Comparison of ENCODE assay signal across 1 cellular context in the genomic region with DNA sequence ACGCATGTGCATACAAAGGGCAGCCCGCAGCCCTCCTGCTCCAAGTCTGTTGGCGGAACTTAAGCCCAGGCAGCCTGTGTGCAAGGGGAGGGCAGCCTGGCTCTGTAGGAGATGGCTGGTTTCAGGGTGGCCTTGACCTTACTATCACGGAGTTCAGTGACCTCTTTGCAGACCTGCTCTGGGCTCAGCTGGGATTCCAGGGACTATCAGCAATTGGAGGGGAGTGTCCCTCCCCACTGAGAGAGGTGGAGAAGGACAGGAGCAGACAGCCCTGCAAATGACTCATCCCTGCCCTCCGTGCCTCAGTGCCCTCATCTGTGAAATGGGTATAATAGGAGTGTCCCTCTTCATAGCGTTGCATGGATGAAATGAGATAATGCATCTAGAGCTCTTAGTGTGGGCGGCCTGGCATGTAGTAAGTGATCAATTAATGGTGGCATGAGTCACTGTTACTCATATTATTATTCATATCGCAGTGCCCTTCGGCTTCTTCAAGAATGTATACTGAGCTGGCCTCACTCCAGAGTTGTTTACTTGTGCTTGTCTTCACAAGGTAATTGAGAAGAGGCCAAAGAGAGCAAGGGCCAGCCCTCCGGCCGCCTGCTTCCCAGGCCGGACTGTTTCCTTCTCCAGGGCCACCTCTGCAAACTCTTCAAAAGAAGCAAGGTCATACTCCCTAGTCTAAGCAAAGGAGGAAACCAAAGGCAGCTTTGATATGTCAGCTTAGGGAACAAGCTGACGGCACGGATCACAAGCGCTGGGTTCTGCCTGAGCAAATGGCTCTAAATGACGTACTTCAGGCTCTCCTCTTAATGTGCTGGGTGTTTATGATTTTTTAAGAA.
TF ChIP-seq lines count a peak whose summit lies in the region.

No MANE protein-coding gene starts in this region.

TF ChIP-seq in HepG2, 621 proteins besides CTCF, POLR2A, EP300 and RAD21 (continued from another document and continues in another):
- TF ChIP-seq FOXK1 (CRISPR knock-in tag; IDR thresholded peaks at IDR 0.05; ENCODE audit: borderline replicate concordance, low read depth) (peak; percentile 11; the same call in 1 of the 2 replicates), PPARG (CRISPR knock-in tag; conservative IDR thresholded peaks at IDR 0.05) (0 out of 2 replicates have a peak, but pooled peaks have one; percentile 39), SMARCE1 (IDR thresholded peaks at IDR 0.05; ENCODE audit: borderline replicate concordance) (no peak), ZNF614 (CRISPR knock-in tag; IDR thresholded peaks at IDR 0.05; ENCODE audit: borderline replicate concordance) (0 out of 2 replicates have a peak, but pooled peaks have one; percentile 24), ZSCAN25 (CRISPR knock-in tag; IDR thresholded peaks at IDR 0.05) (peak; percentile 99), LRRFIP1 (CRISPR knock-in tag; conservative IDR thresholded peaks at IDR 0.05) (no peak), PHF8 (CRISPR knock-in tag; IDR thresholded peaks at IDR 0.05) (peak; percentile 10; the same call in 1 of the 2 replicates), ZBTB7B (CRISPR knock-in tag; IDR thresholded peaks at IDR 0.05) (peak; percentile 64), ATF2 (CRISPR knock-in tag; IDR thresholded peaks at IDR 0.05) (no peak), ZNF746 (CRISPR knock-in tag; IDR thresholded peaks at IDR 0.05) (peak; percentile 64; the same call in 1 of the 2 replicates), ZBTB21 (CRISPR knock-in tag; IDR thresholded peaks at IDR 0.05) (no peak), CENPT (CRISPR knock-in tag; IDR thresholded peaks at IDR 0.05; ENCODE audit: low read depth) (no peak), TBL1XR1 (IDR thresholded peaks at IDR 0.05; ENCODE audit: borderline replicate concordance, low read length, partially characterized antibody) (no peak), POGZ (CRISPR knock-in tag; IDR thresholded peaks at IDR 0.05) (peak; percentile 55; the same call in 1 of the 2 replicates), FOXP1 (IDR thresholded peaks at IDR 0.05) (no peak), FOXP1 (CRISPR knock-in tag; IDR thresholded peaks at IDR 0.05) (peak; percentile 5; the same call in 1 of the 2 replicates), ZNF567 (CRISPR knock-in tag; IDR thresholded peaks at IDR 0.05; ENCODE audit: borderline replicate concordance) (no peak), NR2F6 (IDR thresholded peaks at IDR 0.05) (peak; percentile 94), NR2F6 (CRISPR knock-in tag; IDR thresholded peaks at IDR 0.05) (peak; percentile 93), MED1 (CRISPR knock-in tag; IDR thresholded peaks at IDR 0.05) (peak; percentile 45; the same call in 1 of the 2 replicates), HNF4A (CRISPR knock-in tag; IDR thresholded peaks at IDR 0.05) (peak; percentile 76), ZNF800 (CRISPR knock-in tag; IDR thresholded peaks at IDR 0.05) (no peak), ZSCAN9 (CRISPR knock-in tag; IDR thresholded peaks at IDR 0.05; ENCODE audit: borderline replicate concordance) (no peak), REPIN1 (CRISPR knock-in tag; IDR thresholded peaks at IDR 0.05; ENCODE audit: borderline replicate concordance, low read depth) (peak; percentile 60; the same call in 1 of the 2 replicates), KDM3A (CRISPR knock-in tag; IDR thresholded peaks at IDR 0.05; ENCODE audit: low read depth) (0 out of 2 replicates have a peak, but pooled peaks have one; percentile 67), HNRNPLL (IDR thresholded peaks at IDR 0.05; ENCODE audit: low read depth, low read length, poor library complexity, severe bottlenecking) (no peak), ZNF460 (CRISPR knock-in tag; IDR thresholded peaks at IDR 0.05; ENCODE audit: borderline replicate concordance) (no peak), E2F1 (CRISPR knock-in tag; IDR thresholded peaks at IDR 0.05) (no peak), ZBTB38 (CRISPR knock-in tag; IDR thresholded peaks at IDR 0.05) (peak; percentile 82), ZBTB20 (CRISPR knock-in tag; IDR thresholded peaks at IDR 0.05; ENCODE audit: borderline replicate concordance, low read depth) (no peak), ZNF710 (CRISPR knock-in tag; IDR thresholded peaks at IDR 0.05; ENCODE audit: borderline replicate concordance) (0 out of 2 replicates have a peak, but pooled peaks have one; percentile 19), ZMYM2 (CRISPR knock-in tag; IDR thresholded peaks at IDR 0.05) (peak; percentile 96), PITX1 (CRISPR knock-in tag; IDR thresholded peaks at IDR 0.05) (peak; percentile 76), JUNB (CRISPR knock-in tag; IDR thresholded peaks at IDR 0.05; ENCODE audit: borderline replicate concordance) (0 out of 2 replicates have a peak, but pooled peaks have one; percentile 46), TEAD3 (CRISPR knock-in tag; optimal IDR thresholded peaks at IDR 0.05; ENCODE audit: borderline replicate concordance) (peak; percentile 47), DR1 (CRISPR knock-in tag; IDR thresholded peaks at IDR 0.05) (no peak), KDM5B (CRISPR knock-in tag; IDR thresholded peaks at IDR 0.05; ENCODE audit: borderline replicate concordance) (no peak), ZNF20 (CRISPR knock-in tag; IDR thresholded peaks at IDR 0.05) (no peak), ZNF547 (CRISPR knock-in tag; IDR thresholded peaks at IDR 0.05) (no peak), KLF12 (CRISPR knock-in tag; IDR thresholded peaks at IDR 0.05; ENCODE audit: borderline replicate concordance) (no peak)
- TF ChIP-seq, protein P1, sequence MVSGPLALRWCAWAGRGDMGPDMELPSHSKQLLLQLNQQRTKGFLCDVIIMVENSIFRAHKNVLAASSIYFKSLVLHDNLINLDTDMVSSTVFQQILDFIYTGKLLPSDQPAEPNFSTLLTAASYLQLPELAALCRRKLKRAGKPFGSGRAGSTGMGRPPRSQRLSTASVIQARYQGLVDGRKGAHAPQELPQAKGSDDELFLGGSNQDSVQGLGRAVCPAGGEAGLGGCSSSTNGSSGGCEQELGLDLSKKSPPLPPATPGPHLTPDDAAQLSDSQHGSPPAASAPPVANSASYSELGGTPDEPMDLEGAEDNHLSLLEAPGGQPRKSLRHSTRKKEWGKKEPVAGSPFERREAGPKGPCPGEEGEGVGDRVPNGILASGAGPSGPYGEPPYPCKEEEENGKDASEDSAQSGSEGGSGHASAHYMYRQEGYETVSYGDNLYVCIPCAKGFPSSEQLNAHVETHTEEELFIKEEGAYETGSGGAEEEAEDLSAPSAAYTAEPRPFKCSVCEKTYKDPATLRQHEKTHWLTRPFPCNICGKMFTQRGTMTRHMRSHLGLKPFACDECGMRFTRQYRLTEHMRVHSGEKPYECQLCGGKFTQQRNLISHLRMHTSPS (CRISPR knock-in tag; IDR thresholded peaks at IDR 0.05; ENCODE audit: low read depth) = peak; percentile 40; the same call in 1 of the 2 replicates
- TF ChIP-seq, protein P2, sequence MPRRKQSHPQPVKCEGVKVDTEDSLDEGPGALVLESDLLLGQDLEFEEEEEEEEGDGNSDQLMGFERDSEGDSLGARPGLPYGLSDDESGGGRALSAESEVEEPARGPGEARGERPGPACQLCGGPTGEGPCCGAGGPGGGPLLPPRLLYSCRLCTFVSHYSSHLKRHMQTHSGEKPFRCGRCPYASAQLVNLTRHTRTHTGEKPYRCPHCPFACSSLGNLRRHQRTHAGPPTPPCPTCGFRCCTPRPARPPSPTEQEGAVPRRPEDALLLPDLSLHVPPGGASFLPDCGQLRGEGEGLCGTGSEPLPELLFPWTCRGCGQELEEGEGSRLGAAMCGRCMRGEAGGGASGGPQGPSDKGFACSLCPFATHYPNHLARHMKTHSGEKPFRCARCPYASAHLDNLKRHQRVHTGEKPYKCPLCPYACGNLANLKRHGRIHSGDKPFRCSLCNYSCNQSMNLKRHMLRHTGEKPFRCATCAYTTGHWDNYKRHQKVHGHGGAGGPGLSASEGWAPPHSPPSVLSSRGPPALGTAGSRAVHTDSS (CRISPR knock-in tag; conservative IDR thresholded peaks at IDR 0.05) = no peak
- TF ChIP-seq, protein P3, sequence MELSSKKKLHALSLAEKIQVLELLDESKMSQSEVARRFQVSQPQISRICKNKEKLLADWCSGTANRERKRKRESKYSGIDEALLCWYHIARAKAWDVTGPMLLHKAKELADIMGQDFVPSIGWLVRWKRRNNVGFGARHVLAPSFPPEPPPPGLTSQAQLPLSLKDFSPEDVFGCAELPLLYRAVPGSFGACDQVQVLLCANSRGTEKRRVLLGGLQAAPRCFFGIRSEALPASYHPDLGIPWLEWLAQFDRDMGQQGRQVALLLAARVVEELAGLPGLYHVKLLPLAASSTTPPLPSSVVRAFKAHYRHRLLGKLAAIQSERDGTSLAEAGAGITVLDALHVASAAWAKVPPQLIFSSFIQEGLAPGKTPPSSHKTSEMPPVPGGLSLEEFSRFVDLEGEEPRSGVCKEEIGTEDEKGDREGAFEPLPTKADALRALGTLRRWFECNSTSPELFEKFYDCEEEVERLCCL (CRISPR knock-in tag; IDR thresholded peaks at IDR 0.05; ENCODE audit: borderline replicate concordance) = no peak
- TF ChIP-seq, protein P4, sequence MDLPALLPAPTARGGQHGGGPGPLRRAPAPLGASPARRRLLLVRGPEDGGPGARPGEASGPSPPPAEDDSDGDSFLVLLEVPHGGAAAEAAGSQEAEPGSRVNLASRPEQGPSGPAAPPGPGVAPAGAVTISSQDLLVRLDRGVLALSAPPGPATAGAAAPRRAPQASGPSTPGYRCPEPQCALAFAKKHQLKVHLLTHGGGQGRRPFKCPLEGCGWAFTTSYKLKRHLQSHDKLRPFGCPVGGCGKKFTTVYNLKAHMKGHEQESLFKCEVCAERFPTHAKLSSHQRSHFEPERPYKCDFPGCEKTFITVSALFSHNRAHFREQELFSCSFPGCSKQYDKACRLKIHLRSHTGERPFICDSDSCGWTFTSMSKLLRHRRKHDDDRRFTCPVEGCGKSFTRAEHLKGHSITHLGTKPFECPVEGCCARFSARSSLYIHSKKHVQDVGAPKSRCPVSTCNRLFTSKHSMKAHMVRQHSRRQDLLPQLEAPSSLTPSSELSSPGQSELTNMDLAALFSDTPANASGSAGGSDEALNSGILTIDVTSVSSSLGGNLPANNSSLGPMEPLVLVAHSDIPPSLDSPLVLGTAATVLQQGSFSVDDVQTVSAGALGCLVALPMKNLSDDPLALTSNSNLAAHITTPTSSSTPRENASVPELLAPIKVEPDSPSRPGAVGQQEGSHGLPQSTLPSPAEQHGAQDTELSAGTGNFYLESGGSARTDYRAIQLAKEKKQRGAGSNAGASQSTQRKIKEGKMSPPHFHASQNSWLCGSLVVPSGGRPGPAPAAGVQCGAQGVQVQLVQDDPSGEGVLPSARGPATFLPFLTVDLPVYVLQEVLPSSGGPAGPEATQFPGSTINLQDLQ (CRISPR knock-in tag; IDR thresholded peaks at IDR 0.05) = no peak
